In the genomic region with DNA sequence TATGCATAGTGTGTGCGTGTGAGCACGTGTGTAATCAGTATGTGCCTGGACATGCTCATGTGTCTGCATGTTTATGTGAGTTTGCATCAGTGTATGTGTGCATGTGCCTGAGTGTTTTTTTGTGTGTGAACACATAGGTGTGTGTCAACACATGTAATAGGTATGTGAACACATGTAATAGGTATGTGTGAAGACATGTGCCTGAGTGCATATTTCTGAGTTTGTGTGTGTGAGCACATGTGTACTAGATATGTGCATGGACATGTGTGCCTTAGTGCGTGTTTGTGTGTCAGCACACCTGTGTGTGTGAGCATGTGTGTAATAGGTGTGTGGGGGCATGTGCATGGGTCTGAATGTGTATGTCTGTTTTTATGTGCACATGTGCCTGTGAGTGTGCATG, we compare ENCODE assay signal across 26 cellular contexts. TPM values are rescaled to one million over a fixed set of nuclear protein-coding genes. Genes with fewer than 3 reads are reported as not detected.
DNase-seq lines count a peak whose midpoint lies in the region; ATAC-seq and TF ChIP-seq lines count a peak whose summit lies in the region.
"Had no signal": no experiment of that assay in that cellular context is flagged by ENCODE, and none has a peak within 500 bp of the region (broad histone marks: within the 10 kb centered on the region; RNA-seq: fewer than 3 reads in every experiment).

No MANE protein-coding gene starts in this region.

- in situ Hi-C loops in IMR-90 (cut with MboI; ENCODE audit: low sequenced_read_pairs), result no loop called here
- in situ Hi-C loops in KBM-7 (cut with MboI; ENCODE audit: low pct_unique_long_range_greater_than_20kb, low sequenced_read_pairs), result no loop called here

- H3K4me1 ChIP-seq in IMR-90 (ENCODE audit: control insufficient read depth, insufficient read depth, low read length), result no peaks in the 10 kb centered on the region

- H3K14ac ChIP-seq in IMR-90 (replicated peaks; ENCODE audit: low read depth, low read length), result no peak overlapping the region

- WGBS in IMR-90 (ENCODE audit: extremely low coverage in 2 of 2, insufficient read length in 1 of 2), 2 experiments, result 100% methylated on average over 3 of the region's 3 CpGs; no CpG with 5 or more reads in 1 of the 2 experiments

- peak overlapping the region; percentile 32 for H2AFZ ChIP-seq in IMR-90 (replicated peaks; ENCODE audit: low read length, poor library complexity)

- H3K36me3 ChIP-seq in IMR-90 (ENCODE audit: control insufficient read depth, insufficient read depth, low read length), result peaks cover 6% of the 10 kb centered on the region; the same call in 1 of the 2 replicates
- H3K36me3 ChIP-seq: colonic mucosa, prostate gland, upper lobe of right lung had no signal

- H2BK15ac ChIP-seq in IMR-90 (ENCODE audit: low read depth, low read length), result no peak overlapping the region

- intact Hi-C loops in activated CD8-positive, alpha-beta T cell treated with anti-CD3 and anti-CD28 coated beads for 36 hours (cut with micrococcal nuclease), result no loop called here
- intact Hi-C loops in IMR-90 (cut with micrococcal nuclease), result no loop called here

- H3K4me2 ChIP-seq in IMR-90 (ENCODE audit: low read depth, low read length), result no peak overlapping the region
- H3K4me2 ChIP-seq: KMS-11 had no signal

- no peak overlapping the region for H2AK5ac ChIP-seq in IMR-90 (ENCODE audit: low read depth, low read length)

- H2BK120ac ChIP-seq in IMR-90 (ENCODE audit: low read depth, low read length), result no peak overlapping the region

- no peak for ATAC-seq in activated CD8-positive, alpha-beta T cell treated with anti-CD3 and anti-CD28 coated beads, Interleukin-2, amount 10 ng/mL, durations not matched to agents 7 days and 5 days
- ATAC-seq in activated CD8-positive, alpha-beta T cell treated with anti-CD3 and anti-CD28 coated beads for 36 hours, result no peak
- no peak for ATAC-seq in IMR-90 (ENCODE audit: low read depth)
- no peak for ATAC-seq in stimulated activated memory B cell treated with anti-CD40 and anti-IgM and Interleukin-4, amounts not matched to agents 10 μg/mL and 1 μg/mL and 100 μg/mL, for 72 hours
- no peak for ATAC-seq in HG03159 (IDR thresholded peaks at IDR 0.05; ENCODE audit: unreplicated experiment)
- ATAC-seq: body of pancreas; natural killer cell treated with Interleukin-12 subunit alpha and Interleukin-12 subunit beta and Interleukin-15 and Interleukin-18, amount 100 ng/mL, for 72 hours; stimulated activated naive CD8-positive, alpha-beta T cell treated with anti-CD3 and anti-CD28 coated beads, Interleukin-15, amount 100 ng/mL, for 72 hours; upper lobe of right lung had no signal

- no peak overlapping the region for H3K27ac ChIP-seq in IMR-90 (ENCODE audit: insufficient read depth, low read length)
- H3K27ac ChIP-seq: body of pancreas, colonic mucosa, KMS-11, prostate gland, skin epidermis, upper lobe of right lung had no signal

- H3K18ac ChIP-seq in IMR-90 (ENCODE audit: low read depth, low read length), result no peak overlapping the region

- H4K91ac ChIP-seq in IMR-90 (ENCODE audit: insufficient read depth, low read depth, low read length), result no peak overlapping the region

- H3K36me3 Mint-ChIP-seq in activated CD8-positive, alpha-beta T cell treated with anti-CD3 and anti-CD28 coated beads, Interleukin-2, amount 10 ng/mL, durations not matched to agents 7 days and 5 days (ENCODE audit: low read depth), result peaks cover 14% of the 10 kb centered on the region
- H3K36me3 Mint-ChIP-seq in activated CD8-positive, alpha-beta T cell treated with anti-CD3 and anti-CD28 coated beads for 36 hours (ENCODE audit: low read depth), result peaks cover 10% of the 10 kb centered on the region
- peaks cover 9% of the 10 kb centered on the region for H3K36me3 Mint-ChIP-seq in endothelial cell (ENCODE audit: low read depth, unreplicated experiment)
- H3K36me3 Mint-ChIP-seq in stimulated activated memory B cell treated with anti-CD40 and anti-IgM and Interleukin-4, amounts not matched to agents 10 μg/mL and 1 μg/mL and 100 μg/mL, for 72 hours, result peaks cover 31% of the 10 kb centered on the region

- no peak for DNase-seq in activated CD8-positive, alpha-beta T cell treated with anti-CD3 and anti-CD28 coated beads, Interleukin-2, amount 10 ng/mL, durations not matched to agents 7 days and 5 days
- DNase-seq in activated CD8-positive, alpha-beta T cell treated with anti-CD3 and anti-CD28 coated beads for 36 hours, result no peak
- DNase-seq in IMR-90 (no peak), endothelial cell (ENCODE audit: low spot score) (no peak), KBM-7 (no peak), Kasumi-1 (lab: John Stamatoyannopoulos, UW) (no peak)
- DNase-seq: activated T-cell treated with anti-CD3 and anti-CD28 coated beads, Interleukin-2, amount 50 U/mL, for 1 hour; body of pancreas; colonic mucosa; DMS 273 treated with DMSO at 0.1 percent for 48 hours; NCI-H1930; NCI-H446; Right ventricle myocardium superior; stimulated activated CD4-positive, alpha-beta T cell treated with anti-CD3 and anti-CD28 coated beads, Interleukin-2, amount 100 ng/mL, for 48 hours; stimulated activated naive CD8-positive, alpha-beta T cell treated with anti-CD3 and anti-CD28 coated beads, Interleukin-15, amount 100 ng/mL, for 72 hours; SW 1271; upper lobe of right lung had no signal

- H3K4me3 ChIP-seq in IMR-90 (ENCODE audit: insufficient read depth, low read depth, low read length), result no peak overlapping the region
- H3K4me3 ChIP-seq: body of pancreas, colonic mucosa, prostate gland, skin epidermis, upper lobe of right lung had no signal

- TF ChIP-seq CTCF in activated CD8-positive, alpha-beta T cell treated with anti-CD3 and anti-CD28 coated beads for 36 hours (IDR thresholded peaks at IDR 0.05), result no peak
- no peak for TF ChIP-seq CTCF in IMR-90 (conservative IDR thresholded peaks at IDR 0.05; ENCODE audit: low read depth, low read length)
- TF ChIP-seq CTCF in endothelial cell (IDR thresholded peaks at IDR 0.05; ENCODE audit: unreplicated experiment), result no peak

- peaks cover 29 to 58% of the 10 kb centered on the region in 2 experiments for H3K79me1 ChIP-seq in IMR-90 (ENCODE audit: low read depth in 1 of 2, low read length in 2 of 2)

- H3K27me3 Mint-ChIP-seq in activated CD8-positive, alpha-beta T cell treated with anti-CD3 and anti-CD28 coated beads, Interleukin-2, amount 10 ng/mL, durations not matched to agents 7 days and 5 days (ENCODE audit: low read depth), result no peaks in the 10 kb centered on the region
- no peaks in the 10 kb centered on the region for H3K27me3 Mint-ChIP-seq in activated CD8-positive, alpha-beta T cell treated with anti-CD3 and anti-CD28 coated beads for 36 hours
- peaks cover 8% of the 10 kb centered on the region for H3K27me3 Mint-ChIP-seq in endothelial cell (ENCODE audit: unreplicated experiment)
- H3K27me3 Mint-ChIP-seq in stimulated activated memory B cell treated with anti-CD40 and anti-IgM and Interleukin-4, amounts not matched to agents 10 μg/mL and 1 μg/mL and 100 μg/mL, for 72 hours, result no peaks in the 10 kb centered on the region
- H3K27me3 Mint-ChIP-seq: activated naive CD4-positive, alpha-beta T cell treated with anti-CD3 and anti-CD28 coated beads, Interleukin-2, amount 50 U/mL, for 24 hours; natural killer cell treated with Interleukin-12 subunit alpha and Interleukin-12 subunit beta and Interleukin-15 and Interleukin-18, amount 100 ng/mL, for 72 hours; stimulated activated naive CD8-positive, alpha-beta T cell treated with anti-CD3 and anti-CD28 coated beads, Interleukin-15, amount 100 ng/mL, for 72 hours had no signal

- CTCF ChIA-PET in activated CD8-positive, alpha-beta T cell treated with anti-CD3 and anti-CD28 coated beads, Interleukin-2, amount 10 ng/mL, durations not matched to agents 7 days and 5 days (lab: Charles Lee), result no interaction called here
- CTCF ChIA-PET in activated CD8-positive, alpha-beta T cell treated with anti-CD3 and anti-CD28 coated beads for 36 hours (lab: Charles Lee), result no interaction called here
- CTCF ChIA-PET in IMR-90 (lab: Yijun Ruan, JAX), result no interaction called here

- no peak overlapping the region for H3K9ac ChIP-seq in IMR-90 (ENCODE audit: low read depth, low read length)
- H3K9ac ChIP-seq: KMS-11 had no signal

- POLR2A ChIA-PET in activated CD8-positive, alpha-beta T cell treated with anti-CD3 and anti-CD28 coated beads, Interleukin-2, amount 10 ng/mL, durations not matched to agents 7 days and 5 days (lab: Charles Lee), result no interaction called here
- POLR2A ChIA-PET in activated CD8-positive, alpha-beta T cell treated with anti-CD3 and anti-CD28 coated beads for 36 hours (lab: Charles Lee), result no interaction called here
- POLR2A ChIA-PET in IMR-90 (lab: Charles Lee; ENCODE audit: unreplicated experiment), result no interaction called here

- H4K20me1 ChIP-seq in IMR-90 (ENCODE audit: insufficient read depth, low read length), result peaks cover 39% of the 10 kb centered on the region

- H3K4me1 Mint-ChIP-seq in activated CD8-positive, alpha-beta T cell treated with anti-CD3 and anti-CD28 coated beads, Interleukin-2, amount 10 ng/mL, durations not matched to agents 7 days and 5 days (ENCODE audit: low read depth), result peaks cover 29% of the 10 kb centered on the region
- peaks cover 32% of the 10 kb centered on the region for H3K4me1 Mint-ChIP-seq in activated CD8-positive, alpha-beta T cell treated with anti-CD3 and anti-CD28 coated beads for 36 hours (ENCODE audit: low read depth)
- H3K4me1 Mint-ChIP-seq in endothelial cell (ENCODE audit: unreplicated experiment), result peaks cover 11% of the 10 kb centered on the region
- H3K4me1 Mint-ChIP-seq in stimulated activated memory B cell treated with anti-CD40 and anti-IgM and Interleukin-4, amounts not matched to agents 10 μg/mL and 1 μg/mL and 100 μg/mL, for 72 hours, result peaks cover 55% of the 10 kb centered on the region

- H3K4ac ChIP-seq in IMR-90 (ENCODE audit: low read depth, low read length), result no peak overlapping the region

- H3K56ac ChIP-seq in IMR-90 (ENCODE audit: extremely low read depth, insufficient read depth, low read length), result no peak overlapping the region

- H3K9me1 ChIP-seq in IMR-90 (ENCODE audit: insufficient read depth, low read length), result peaks cover 13% of the 10 kb centered on the region

- TF ChIP-seq POLR2A in IMR-90 (IDR thresholded peaks at IDR 0.05; ENCODE audit: low read depth, low read length), result no peak

- H3K23ac ChIP-seq in IMR-90 (ENCODE audit: low read depth, low read length), result no peak overlapping the region

- H2BK5ac ChIP-seq in IMR-90 (ENCODE audit: low read depth, low read length, poor library complexity, severe bottlenecking), result no peak overlapping the region

- no peaks in the 10 kb centered on the region for H3K9me3 Mint-ChIP-seq in activated CD8-positive, alpha-beta T cell treated with anti-CD3 and anti-CD28 coated beads, Interleukin-2, amount 10 ng/mL, durations not matched to agents 7 days and 5 days (ENCODE audit: insufficient read depth)
- H3K9me3 Mint-ChIP-seq in activated CD8-positive, alpha-beta T cell treated with anti-CD3 and anti-CD28 coated beads for 36 hours, result peaks cover 9% of the 10 kb centered on the region
- H3K9me3 Mint-ChIP-seq in endothelial cell (ENCODE audit: unreplicated experiment), result peaks cover 4% of the 10 kb centered on the region
- H3K9me3 Mint-ChIP-seq in stimulated activated memory B cell treated with anti-CD40 and anti-IgM and Interleukin-4, amounts not matched to agents 10 μg/mL and 1 μg/mL and 100 μg/mL, for 72 hours, result peaks cover 6% of the 10 kb centered on the region
- H3K9me3 Mint-ChIP-seq: activated naive CD4-positive, alpha-beta T cell treated with anti-CD3 and anti-CD28 coated beads, Interleukin-2, amount 50 U/mL, for 24 hours had no signal

- H2AK9ac ChIP-seq in IMR-90 (replicated peaks; ENCODE audit: low read depth, low read length, poor library complexity), result peak overlapping the region; percentile 42

- H3K4me3 Mint-ChIP-seq in activated CD8-positive, alpha-beta T cell treated with anti-CD3 and anti-CD28 coated beads, Interleukin-2, amount 10 ng/mL, durations not matched to agents 7 days and 5 days, result no peak overlapping the region
- H3K4me3 Mint-ChIP-seq in activated CD8-positive, alpha-beta T cell treated with anti-CD3 and anti-CD28 coated beads for 36 hours, result no peak overlapping the region
- H3K4me3 Mint-ChIP-seq in endothelial cell (ENCODE audit: unreplicated experiment), result peak overlapping the region; percentile 20
- H3K4me3 Mint-ChIP-seq in stimulated activated memory B cell treated with anti-CD40 and anti-IgM and Interleukin-4, amounts not matched to agents 10 μg/mL and 1 μg/mL and 100 μg/mL, for 72 hours, result no peak overlapping the region
- H3K4me3 Mint-ChIP-seq: activated naive CD4-positive, alpha-beta T cell treated with anti-CD3 and anti-CD28 coated beads, Interleukin-2, amount 50 U/mL, for 24 hours; natural killer cell treated with Interleukin-12 subunit alpha and Interleukin-12 subunit beta and Interleukin-15 and Interleukin-18, amount 100 ng/mL, for 72 hours; stimulated activated naive CD8-positive, alpha-beta T cell treated with anti-CD3 and anti-CD28 coated beads, Interleukin-15, amount 100 ng/mL, for 72 hours had no signal

- no peak overlapping the region for H2BK20ac ChIP-seq in IMR-90 (ENCODE audit: low read depth, low read length)

- no TSS peak for BruUV-seq in IMR-90 (replicated peaks; lab: Mats Ljungman, UMichigan)

- no peaks in the 10 kb centered on the region for H3K9me3 ChIP-seq in IMR-90 (ENCODE audit: control insufficient read depth, insufficient read depth, low read length)
- H3K9me3 ChIP-seq: body of pancreas, colonic mucosa, prostate gland, upper lobe of right lung had no signal

- TF ChIP-seq RAD21 in IMR-90 (IDR thresholded peaks at IDR 0.05; ENCODE audit: low read length), result no peak

- no peak overlapping the region for H4K8ac ChIP-seq in IMR-90 (ENCODE audit: low read depth in 2 of 2, low read length in 2 of 2)

- dilution Hi-C loops in IMR-90 (cut with HindIII; ENCODE audit: low sequenced_read_pairs, unreplicated experiment), result no loop called here

- H3K27ac Mint-ChIP-seq in activated CD8-positive, alpha-beta T cell treated with anti-CD3 and anti-CD28 coated beads, Interleukin-2, amount 10 ng/mL, durations not matched to agents 7 days and 5 days, result peak overlapping the region; percentile 57
- no peak overlapping the region for H3K27ac Mint-ChIP-seq in activated CD8-positive, alpha-beta T cell treated with anti-CD3 and anti-CD28 coated beads for 36 hours
- H3K27ac Mint-ChIP-seq in endothelial cell (ENCODE audit: unreplicated experiment), result peak overlapping the region; percentile 28
- H3K27ac Mint-ChIP-seq in stimulated activated memory B cell treated with anti-CD40 and anti-IgM and Interleukin-4, amounts not matched to agents 10 μg/mL and 1 μg/mL and 100 μg/mL, for 72 hours, result peak overlapping the region; percentile 50
- H3K27ac Mint-ChIP-seq: activated naive CD4-positive, alpha-beta T cell treated with anti-CD3 and anti-CD28 coated beads, Interleukin-2, amount 50 U/mL, for 24 hours; natural killer cell treated with Interleukin-12 subunit alpha and Interleukin-12 subunit beta and Interleukin-15 and Interleukin-18, amount 100 ng/mL, for 72 hours; stimulated activated naive CD8-positive, alpha-beta T cell treated with anti-CD3 and anti-CD28 coated beads, Interleukin-15, amount 100 ng/mL, for 72 hours had no signal

- no peaks in the 10 kb centered on the region for H3K27me3 ChIP-seq in IMR-90 (ENCODE audit: control insufficient read depth, insufficient read depth, low read length)
- H3K27me3 ChIP-seq: body of pancreas, colonic mucosa, upper lobe of right lung had no signal

- H4K5ac ChIP-seq in IMR-90 (ENCODE audit: low read depth, low read length), result no peak overlapping the region

RNA-seq across cellular contexts. Expression of a gene that starts 7.4 kb away (rescaled TPM):
- total RNA-seq in activated CD8-positive, alpha-beta T cell treated with anti-CD3 and anti-CD28 coated beads, Interleukin-2, amount 10 ng/mL, durations not matched to agents 7 days and 5 days, result 10 to 100 TPM; 73.5 to 80.7 TPM
- total RNA-seq in activated CD8-positive, alpha-beta T cell treated with anti-CD3 and anti-CD28 coated beads for 36 hours, result 10 to 100 TPM; 52.8 to 54.3 TPM
- 3.4 and 4.2 TPM in 2 replicates for total RNA-seq in IMR-90 (2012; rRNA removed)
- 45.7 and 52.0 TPM in 2 replicates for polyA plus RNA-seq in IMR-90 (2012; rRNA removed)
- 25.9 and 36.5 TPM in 2 replicates for polyA plus RNA-seq in IMR-90 (2012; cell fraction: cytosol; rRNA removed)
- 327 and 736 TPM in 2 replicates for polyA plus RNA-seq in IMR-90 (2012; cell fraction: nucleus; rRNA removed; ENCODE audit: low replicate concordance)
- total RNA-seq in endothelial cell (ENCODE audit: unreplicated experiment), result 75.2 TPM

RNA-seq across cellular contexts. Expression of a gene that starts 7.5 kb away (rescaled TPM):
- 100 to 1,000 TPM; 144 to 146 TPM for total RNA-seq in activated CD8-positive, alpha-beta T cell treated with anti-CD3 and anti-CD28 coated beads, Interleukin-2, amount 10 ng/mL, durations not matched to agents 7 days and 5 days
- 100 to 1,000 TPM; 154 to 162 TPM for total RNA-seq in activated CD8-positive, alpha-beta T cell treated with anti-CD3 and anti-CD28 coated beads for 36 hours
- total RNA-seq in IMR-90 (2012; rRNA removed) (145 and 200 TPM in 2 replicates), endothelial cell (ENCODE audit: unreplicated experiment) (108 TPM)
- 544 and 708 TPM in 2 replicates for polyA plus RNA-seq in IMR-90 (2012; rRNA removed)
- 747 and 763 TPM in 2 replicates for polyA plus RNA-seq in IMR-90 (2012; cell fraction: cytosol; rRNA removed)
- polyA plus RNA-seq in IMR-90 (2012; cell fraction: nucleus; rRNA removed; ENCODE audit: low replicate concordance), result 274 and 317 TPM in 2 replicates

RNA-seq across cellular contexts. Expression of a gene that starts 24.2 kb away (rescaled TPM):
- total RNA-seq in activated CD8-positive, alpha-beta T cell treated with anti-CD3 and anti-CD28 coated beads, Interleukin-2, amount 10 ng/mL, durations not matched to agents 7 days and 5 days, result not detected
- not detected for total RNA-seq in activated CD8-positive, alpha-beta T cell treated with anti-CD3 and anti-CD28 coated beads for 36 hours
- not detected in 2 replicates for total RNA-seq in IMR-90 (2012; rRNA removed)
- polyA plus RNA-seq in IMR-90 (2012; rRNA removed), result not detected in 2 replicates
- not detected in 2 replicates for polyA plus RNA-seq in IMR-90 (2012; cell fraction: cytosol; rRNA removed)
- polyA plus RNA-seq in IMR-90 (2012; cell fraction: nucleus; rRNA removed; ENCODE audit: low replicate concordance), result 0.07 and 0.09 TPM in 2 replicates
- not detected for total RNA-seq in endothelial cell (ENCODE audit: unreplicated experiment)
- total RNA-seq: body of pancreas; natural killer cell treated with Interleukin-12 subunit alpha and Interleukin-12 subunit beta and Interleukin-15 and Interleukin-18, amount 100 ng/mL, for 72 hours; Right ventricle myocardium superior; upper lobe of right lung had no signal
- polyA plus RNA-seq: BJ had no signal

RNA-seq across cellular contexts. Expression of a gene that starts 27.9 kb away (rescaled TPM):
- under 1 TPM; 0.66 to 0.76 TPM for total RNA-seq in activated CD8-positive, alpha-beta T cell treated with anti-CD3 and anti-CD28 coated beads, Interleukin-2, amount 10 ng/mL, durations not matched to agents 7 days and 5 days
- under 1 TPM; 0.16 to 0.27 TPM for total RNA-seq in activated CD8-positive, alpha-beta T cell treated with anti-CD3 and anti-CD28 coated beads for 36 hours
- not detected in 2 replicates for total RNA-seq in IMR-90 (2012; rRNA removed)
- polyA plus RNA-seq in IMR-90 (2012; rRNA removed), result not detected in 2 replicates
- 0.03 TPM in 1 of 2 replicates, not detected in the other for polyA plus RNA-seq in IMR-90 (2012; cell fraction: cytosol; rRNA removed)
- not detected in 2 replicates for polyA plus RNA-seq in IMR-90 (2012; cell fraction: nucleus; rRNA removed; ENCODE audit: low replicate concordance)
- not detected for total RNA-seq in endothelial cell (ENCODE audit: unreplicated experiment)
- total RNA-seq: body of pancreas, G401, Right ventricle myocardium superior, upper lobe of right lung had no signal
- polyA plus RNA-seq: BJ had no signal

RNA-seq across cellular contexts. Expression of a gene that starts 53.9 kb away (rescaled TPM):
- total RNA-seq in activated CD8-positive, alpha-beta T cell treated with anti-CD3 and anti-CD28 coated beads, Interleukin-2, amount 10 ng/mL, durations not matched to agents 7 days and 5 days, result under 1 TPM; 0.16 to 0.34 TPM
- not detected for total RNA-seq in activated CD8-positive, alpha-beta T cell treated with anti-CD3 and anti-CD28 coated beads for 36 hours
- under 0.01 TPM in 1 of 2 replicates, not detected in the other for total RNA-seq in IMR-90 (2012; rRNA removed)
- polyA plus RNA-seq in IMR-90 (2012; rRNA removed), result 0.09 and 0.19 TPM in 2 replicates
- polyA plus RNA-seq in IMR-90 (2012; cell fraction: cytosol; rRNA removed), result 0.09 and 0.15 TPM in 2 replicates
- polyA plus RNA-seq in IMR-90 (2012; cell fraction: nucleus; rRNA removed; ENCODE audit: low replicate concordance), result 0.14 TPM in 1 of 2 replicates, not detected in the other
- total RNA-seq in endothelial cell (ENCODE audit: unreplicated experiment), result 0.97 TPM
- total RNA-seq: G401 had no signal
- polyA plus RNA-seq: BJ had no signal

Comparison
In these comparisons a context has a peak if more than half of its experiments do, and no peak if none do; other contexts are left out.
1. RNA of a gene that starts 7.4 kb away (total RNA-seq): 73.5 to 80.7 TPM in activated CD8-positive, alpha-beta T cell treated with anti-CD3 and anti-CD28 coated beads, Interleukin-2, amount 10 ng/mL, durations not matched to agents 7 days and 5 days, 75.2 TPM in endothelial cell (single experiment) and 52.8 to 54.3 TPM in activated CD8-positive, alpha-beta T cell treated with anti-CD3 and anti-CD28 coated beads for 36 hours; 3.4 to 4.2 TPM in IMR-90; every median in the first group is over 10 times any median in the second.